ENCODE assay signal across 9 cellular contexts in genomic region chr5:59768204-59769040, GRCh38.
A peak's percentile ranks its signal among the peaks of the same experiment; 100 is the strongest.
DNase-seq lines count a peak whose midpoint lies in the region; ATAC-seq, FAIRE-seq and TF ChIP-seq lines count a peak whose summit lies in the region.
"Had no signal": no experiment of that assay in that cellular context is flagged by ENCODE, and none has a peak within 500 bp of the region (broad histone marks: within the 10 kb centered on the region; RNA-seq: fewer than 3 reads in every experiment).

No MANE protein-coding gene starts in this region.

- H2BK120ac ChIP-seq in H9 (ENCODE audit: low read depth, low read length, poor library complexity, severe bottlenecking), result no peak overlapping the region

- no peak overlapping the region for H3K23ac ChIP-seq in H9 (ENCODE audit: insufficient read length, low read depth, low read length)

- H3K56ac ChIP-seq in H9 (ENCODE audit: insufficient read length, low read depth, low read length), result no peak overlapping the region

- H4K8ac ChIP-seq in H9 (replicated peaks; ENCODE audit: insufficient read length, low read depth, low read length), result no peak overlapping the region

- H2BK20ac ChIP-seq in H9 (ENCODE audit: low read depth, low read length, poor library complexity, severe bottlenecking), result no peak overlapping the region

- TF ChIP-seq CTCF in H9 (conservative IDR thresholded peaks at IDR 0.05) (no peak), right atrium auricular region (IDR thresholded peaks at IDR 0.05) (no peak)

- no peak overlapping the region for H2BK5ac ChIP-seq in H9 (ENCODE audit: insufficient read length, low read length)

- no peak overlapping the region for H2AK5ac ChIP-seq in H9 (ENCODE audit: insufficient read length, low read length)

- H3K4ac ChIP-seq in H9 (ENCODE audit: low read depth, low read length), result no peak overlapping the region

- no peaks in the 10 kb centered on the region for H4K20me1 ChIP-seq in H9 (ENCODE audit: control insufficient read depth, insufficient read depth, insufficient read length)

- H4K91ac ChIP-seq in H9 (ENCODE audit: insufficient read length, low read depth, low read length), result no peak overlapping the region

- peak overlapping the region; percentile 28 to 55 for H3K4me3 ChIP-seq in right atrium auricular region

- ATAC-seq in activated naive CD8-positive, alpha-beta T cell treated with anti-CD3 and anti-CD28 coated beads, Interleukin-2, amount 10 ng/mL, durations not matched to agents 7 days and 5 days (ENCODE audit: low read depth), result no peak
- ATAC-seq in GM18519 (IDR thresholded peaks at IDR 0.05; ENCODE audit: low FRiP score, unreplicated experiment), result no peak

- H3K18ac ChIP-seq in H9 (ENCODE audit: insufficient read length, low read depth, low read length), result no peak overlapping the region

- POLR2A ChIA-PET in activated naive CD8-positive, alpha-beta T cell treated with anti-CD3 and anti-CD28 coated beads, Interleukin-2, amount 10 ng/mL, durations not matched to agents 7 days and 5 days (lab: Charles Lee), result no interaction called here

- H3K36me3 Mint-ChIP-seq in H9 (ENCODE audit: insufficient read depth in 1 of 3, low read depth in 3 of 3), result no peaks in the 10 kb centered on the region
- H3K36me3 Mint-ChIP-seq in activated naive CD8-positive, alpha-beta T cell treated with anti-CD3 and anti-CD28 coated beads, Interleukin-2, amount 10 ng/mL, durations not matched to agents 7 days and 5 days, result no peaks in the 10 kb centered on the region

- peaks cover 16 to 17% of the 10 kb centered on the region in 2 experiments for H3K4me1 Mint-ChIP-seq in H9
- peaks cover 2% of the 10 kb centered on the region for H3K4me1 Mint-ChIP-seq in activated naive CD8-positive, alpha-beta T cell treated with anti-CD3 and anti-CD28 coated beads, Interleukin-2, amount 10 ng/mL, durations not matched to agents 7 days and 5 days

- H3K79me2 ChIP-seq in H9 (ENCODE audit: insufficient read depth, low read length), result no peaks in the 10 kb centered on the region

- peaks cover 30% of the 10 kb centered on the region for H3K27me3 Mint-ChIP-seq in H9 (ENCODE audit: low read depth)
- peaks cover 54% of the 10 kb centered on the region for H3K27me3 Mint-ChIP-seq in activated naive CD8-positive, alpha-beta T cell treated with anti-CD3 and anti-CD28 coated beads, Interleukin-2, amount 10 ng/mL, durations not matched to agents 7 days and 5 days

- intact Hi-C loops in posterior vena cava (cut with DNase I), result no loop called here

- no peak for FAIRE-seq in GM19239 (lab: Jason Lieb, UNC)

- peak overlapping the region; percentile 9 for H2AFZ ChIP-seq in H9 (ENCODE audit: low read length)

- H3K27ac Mint-ChIP-seq in H9, result no peak overlapping the region
- no peak overlapping the region for H3K27ac Mint-ChIP-seq in activated naive CD8-positive, alpha-beta T cell treated with anti-CD3 and anti-CD28 coated beads, Interleukin-2, amount 10 ng/mL, durations not matched to agents 7 days and 5 days

- peaks cover 2% of the 10 kb centered on the region; the same call in 1 of the 2 replicates for H3K4me1 ChIP-seq in H9 (ENCODE audit: insufficient read depth, low read length)
- peaks cover 0 to 6% of the 10 kb centered on the region in 2 donors for H3K4me1 ChIP-seq in right atrium auricular region

- H3K4me3 Mint-ChIP-seq in H9, result peak overlapping the region; percentile 66 to 79
- H3K4me3 Mint-ChIP-seq in activated naive CD8-positive, alpha-beta T cell treated with anti-CD3 and anti-CD28 coated beads, Interleukin-2, amount 10 ng/mL, durations not matched to agents 7 days and 5 days, result peak overlapping the region; percentile 43

- peaks cover 9% of the 10 kb centered on the region for H3K23me2 ChIP-seq in H9 (ENCODE audit: insufficient read length, low read depth, low read length, poor library complexity, severe bottlenecking)

- no peak overlapping the region for H2BK12ac ChIP-seq in H9 (ENCODE audit: insufficient read length, low read depth, low read length)

- WGBS in H9 (ENCODE audit: extremely low coverage, insufficient read length, low lambda C conversion rate), result no CpG with 5 or more reads among the region's 38 CpGs

- H3K36me3 ChIP-seq in right atrium auricular region, result no peaks in the 10 kb centered on the region

- no peak overlapping the region for H3K9ac ChIP-seq in H9 (ENCODE audit: extremely low read depth, insufficient read length, low read length)
- H3K9ac ChIP-seq: KMS-11 had no signal

- H4K5ac ChIP-seq in H9 (ENCODE audit: insufficient read length, low read depth, low read length), result no peak overlapping the region

- H3K27ac ChIP-seq in H9 (ENCODE audit: insufficient read length, low read depth, low read length) (no peak overlapping the region), right atrium auricular region (no peak overlapping the region)
- H3K27ac ChIP-seq: KMS-11 had no signal

- no peak overlapping the region for H3T11ph ChIP-seq in H9 (ENCODE audit: low read length)

- in situ Hi-C loops in Caki2 (cut with HindIII; ENCODE audit: low pct_unique_long_range_greater_than_20kb, low sequenced_read_pairs), result no loop called here

- no peaks in the 10 kb centered on the region for H3K79me1 ChIP-seq in H9 (ENCODE audit: insufficient read depth, low read depth, low read length, poor library complexity, severe bottlenecking)

- H3K27me3 ChIP-seq in H9 (ENCODE audit: insufficient read depth, low read length) (peaks cover 8% of the 10 kb centered on the region; the same call in 1 of the 2 replicates), right atrium auricular region (no peaks in the 10 kb centered on the region)

- peak overlapping the region; percentile 89 for H3K4me2 ChIP-seq in H9 (ENCODE audit: insufficient read depth, insufficient read length, low read length)
- H3K4me2 ChIP-seq: KMS-11 had no signal

- H3K9me3 ChIP-seq in H9 (ENCODE audit: control insufficient read depth, low read depth, low read length) (no peaks in the 10 kb centered on the region), right atrium auricular region (no peaks in the 10 kb centered on the region)

- no peaks in the 10 kb centered on the region for H3K9me3 Mint-ChIP-seq in H9
- no peaks in the 10 kb centered on the region for H3K9me3 Mint-ChIP-seq in activated naive CD8-positive, alpha-beta T cell treated with anti-CD3 and anti-CD28 coated beads, Interleukin-2, amount 10 ng/mL, durations not matched to agents 7 days and 5 days

- no peak overlapping the region for H3K14ac ChIP-seq in H9 (ENCODE audit: insufficient read depth, low read length)

- H2BK15ac ChIP-seq in H9 (ENCODE audit: low read depth, low read length), result no peak overlapping the region

- DNase-seq in Caki2 (ENCODE audit: low read depth) (peak; percentile 86), H9 (peak; percentile 69), NCI-H446 treated with DMSO at 0.1 percent for 48 hours (lab: John Stamatoyannopoulos, UW) (peak; percentile 91), right atrium auricular region (ENCODE audit: low spot score) (peak; percentile 64), posterior vena cava (ENCODE audit: low spot score) (peak; percentile 83), GM19239 (ENCODE audit: insufficient read length, low spot score) (no peak)
- peak; percentile 27 for DNase-seq in activated naive CD8-positive, alpha-beta T cell treated with anti-CD3 and anti-CD28 coated beads, Interleukin-2, amount 10 ng/mL, durations not matched to agents 7 days and 5 days
